In genomic region chr6:26172496-26172958, GRCh38 we compare ENCODE assay signal across 8 cellular contexts.
DNase-seq lines count a peak whose midpoint lies in the region; ATAC-seq and FAIRE-seq lines count a peak whose summit lies in the region.

No MANE protein-coding gene starts in this region.

- no peaks in the 10 kb centered on the region for H3K27me3 Mint-ChIP-seq in activated naive CD8-positive, alpha-beta T cell treated with anti-CD3 and anti-CD28 coated beads, Interleukin-2, amount 50 U/mL, for 24 hours

- FAIRE-seq in urothelium cell line (lab: Jason Lieb, UNC) = no peak

- ATAC-seq in activated naive CD8-positive, alpha-beta T cell treated with anti-CD3 and anti-CD28 coated beads, Interleukin-2, amount 50 U/mL, for 24 hours = peak; percentile 34
- ATAC-seq in left cardiac atrium = peak; percentile 39 to 64

- H3K4me3 Mint-ChIP-seq in activated naive CD8-positive, alpha-beta T cell treated with anti-CD3 and anti-CD28 coated beads, Interleukin-2, amount 50 U/mL, for 24 hours = peak overlapping the region; percentile 94

- no peaks in the 10 kb centered on the region for H3K27me3 ChIP-seq in rectal smooth muscle tissue (ENCODE audit: control insufficient read depth, insufficient read depth, low read length)

- peak overlapping the region; percentile 86 for H3K4me3 ChIP-seq in rectal smooth muscle tissue (ENCODE audit: low read length)

- H3K9me3 Mint-ChIP-seq in activated naive CD8-positive, alpha-beta T cell treated with anti-CD3 and anti-CD28 coated beads, Interleukin-2, amount 50 U/mL, for 24 hours = no peaks in the 10 kb centered on the region

- H3K9ac ChIP-seq in rectal smooth muscle tissue (ENCODE audit: low read length) = peak overlapping the region; percentile 91

- peaks cover 51% of the 10 kb centered on the region for H3K4me1 Mint-ChIP-seq in activated naive CD8-positive, alpha-beta T cell treated with anti-CD3 and anti-CD28 coated beads, Interleukin-2, amount 50 U/mL, for 24 hours

- H3K36me3 Mint-ChIP-seq in activated naive CD8-positive, alpha-beta T cell treated with anti-CD3 and anti-CD28 coated beads, Interleukin-2, amount 50 U/mL, for 24 hours (ENCODE audit: low read depth) = peaks cover 8% of the 10 kb centered on the region

- H3K4me1 ChIP-seq in rectal smooth muscle tissue (ENCODE audit: control insufficient read depth, insufficient read depth, low read length) = peaks cover 7% of the 10 kb centered on the region

- no peaks in the 10 kb centered on the region for H3K36me3 ChIP-seq in rectal smooth muscle tissue (ENCODE audit: control insufficient read depth, insufficient read depth, low read length)

- H3K27ac Mint-ChIP-seq in activated naive CD8-positive, alpha-beta T cell treated with anti-CD3 and anti-CD28 coated beads, Interleukin-2, amount 50 U/mL, for 24 hours = peak overlapping the region; percentile 99

- intact Hi-C loops in left cardiac atrium (cut with DNase I) = no loop called here

- DNase-seq in ELF-1 (ENCODE audit: low read depth, low spot score) (peak; percentile 53), HCEC 1CT (peak; percentile 59), NCI-H226 (peak; percentile 31), left cardiac atrium (no peak), urothelium cell line (ENCODE audit: low spot score) (no peak), cortex of kidney (lab: John Stamatoyannopoulos, UW) (no peak)
- peak; percentile 25 for DNase-seq in activated naive CD8-positive, alpha-beta T cell treated with anti-CD3 and anti-CD28 coated beads, Interleukin-2, amount 50 U/mL, for 24 hours

- H3K27ac ChIP-seq in rectal smooth muscle tissue (ENCODE audit: low read depth, low read length) = peak overlapping the region; percentile 97

Comparison
In these comparisons a context has a peak if more than half of its experiments do, and no peak if none do; other contexts are left out.
1. DNase-seq: peak in ELF-1 (single experiment), HCEC 1CT (single experiment), NCI-H226 (single experiment) and activated naive CD8-positive, alpha-beta T cell treated with anti-CD3 and anti-CD28 coated beads, Interleukin-2, amount 50 U/mL, for 24 hours (single experiment); none in left cardiac atrium (single experiment), urothelium cell line (single experiment) and cortex of kidney (single experiment).